In genomic region chr6:1597924-1598323, GRCh38 we compare ENCODE assay signal across 19 cellular contexts. TPM values are rescaled to one million over a fixed set of nuclear protein-coding genes. Genes with fewer than 3 reads are reported as not detected.
A peak's percentile ranks its signal among the peaks of the same experiment; 100 is the strongest.
DNase-seq lines count a peak whose midpoint lies in the region; ATAC-seq and TF ChIP-seq lines count a peak whose summit lies in the region.
"Had no signal": no experiment of that assay in that cellular context is flagged by ENCODE, and none has a peak within 500 bp of the region (broad histone marks: within the 10 kb centered on the region; RNA-seq: fewer than 3 reads in every experiment).

No MANE protein-coding gene starts in this region.

- H3K27ac ChIP-seq in HEK293 (ENCODE audit: extremely low read depth, low read depth, low read length) (peak overlapping the region; percentile 90), trophoblast cell (ENCODE audit: low read depth, low read length) (no peak overlapping the region)

- no peak overlapping the region for H3K18ac ChIP-seq in trophoblast cell (ENCODE audit: low read length)

- H3K27me3 ChIP-seq in trophoblast cell (ENCODE audit: insufficient read depth, low read length), result no peaks in the 10 kb centered on the region

- H3K27me3 Mint-ChIP-seq in endothelial cell (ENCODE audit: unreplicated experiment), result peaks cover 10% of the 10 kb centered on the region
- peaks cover 63% of the 10 kb centered on the region for H3K27me3 Mint-ChIP-seq in mesothelial cell of epicardium (ENCODE audit: low read depth)

- no peak overlapping the region for H2BK120ac ChIP-seq in trophoblast cell (ENCODE audit: insufficient read depth, low read length, poor library complexity)

- H3K27ac Mint-ChIP-seq in endothelial cell (ENCODE audit: unreplicated experiment) (peak overlapping the region; percentile 14), mesothelial cell of epicardium (no peak overlapping the region)
- H3K27ac Mint-ChIP-seq: B cell had no signal

- no peak overlapping the region for H4K8ac ChIP-seq in trophoblast cell (ENCODE audit: low read depth, low read length)

- CTCF ChIA-PET in HEK293 (lab: Yijun Ruan, JAX), result interaction anchor here (0.7 to 4.6 kb wide), 21 partner anchors 9 to 1098 kb away, joined by 3 to 43 read pairs (median 4); no protein-coding TSS in a partner anchor

- no peak for TF ChIP-seq CTCF in HEK293 (tag by site-specific recombination; IDR thresholded peaks at IDR 0.05)
- TF ChIP-seq CTCF in endothelial cell (IDR thresholded peaks at IDR 0.05; ENCODE audit: unreplicated experiment), result no peak
- no peak for TF ChIP-seq CTCF in GM10266 (IDR thresholded peaks at IDR 0.05; ENCODE audit: control insufficient read depth, insufficient read depth, low read depth, missing control alignments)
- TF ChIP-seq CTCF in mesothelial cell of epicardium (IDR thresholded peaks at IDR 0.05; ENCODE audit: unreplicated experiment), result no peak

- peak overlapping the region; percentile 3 for H3K4me3 Mint-ChIP-seq in endothelial cell (ENCODE audit: unreplicated experiment)
- no peak overlapping the region for H3K4me3 Mint-ChIP-seq in mesothelial cell of epicardium
- H3K4me3 Mint-ChIP-seq: B cell; central memory CD8-positive, alpha-beta T cell had no signal

- no peak overlapping the region for H3K14ac ChIP-seq in trophoblast cell (ENCODE audit: low read length)

- no peaks in the 10 kb centered on the region for H3K36me3 ChIP-seq in HEK293 (ENCODE audit: control insufficient read depth in 2 of 2, insufficient read depth in 1 of 2, low read length in 2 of 2)
- H3K36me3 ChIP-seq in trophoblast cell (ENCODE audit: control insufficient read depth in 1 of 2, insufficient read depth in 2 of 2, low read length in 2 of 2), result no peaks in the 10 kb centered on the region

- H3K9ac ChIP-seq in trophoblast cell (ENCODE audit: low read length), result no peak overlapping the region

- H3K79me2 ChIP-seq in trophoblast cell (ENCODE audit: control insufficient read depth, insufficient read depth, low read length, poor library complexity), result no peaks in the 10 kb centered on the region

- H3K4me3 ChIP-seq in HEK293 (ENCODE audit: low read depth, low read length) (no peak overlapping the region), trophoblast cell (ENCODE audit: low read depth, low read length) (no peak overlapping the region)

- peaks cover 31% of the 10 kb centered on the region for H3K4me1 ChIP-seq in HEK293 (ENCODE audit: control insufficient read depth, insufficient read depth, low read length)
- peaks cover 0 to 2% of the 10 kb centered on the region in 2 experiments for H3K4me1 ChIP-seq in trophoblast cell (ENCODE audit: control insufficient read depth in 1 of 2, insufficient read depth in 2 of 2, low read length in 2 of 2)

- no peak overlapping the region for H4K91ac ChIP-seq in trophoblast cell (ENCODE audit: low read depth, low read length)

- H3K9me3 Mint-ChIP-seq in endothelial cell (ENCODE audit: unreplicated experiment), result no peaks in the 10 kb centered on the region
- H3K9me3 Mint-ChIP-seq in mesothelial cell of epicardium, result no peaks in the 10 kb centered on the region
- H3K9me3 Mint-ChIP-seq: central memory CD8-positive, alpha-beta T cell; IgD-negative memory B cell had no signal

- H2AFZ ChIP-seq in trophoblast cell (ENCODE audit: insufficient read depth, low read length, poor library complexity), result no peak overlapping the region

- no peaks in the 10 kb centered on the region for H3K9me3 ChIP-seq in HEK293 (ENCODE audit: control insufficient read depth, insufficient read depth, low read depth, low read length)
- H3K9me3 ChIP-seq in trophoblast cell (ENCODE audit: insufficient read depth, low read depth, low read length), result peaks cover 5% of the 10 kb centered on the region

- no peak overlapping the region for H3K4ac ChIP-seq in trophoblast cell (ENCODE audit: low read depth, low read length)

- H3K4me1 Mint-ChIP-seq in endothelial cell (ENCODE audit: unreplicated experiment), result peaks cover 27% of the 10 kb centered on the region
- H3K4me1 Mint-ChIP-seq in mesothelial cell of epicardium, result peaks cover 25% of the 10 kb centered on the region
- H3K4me1 Mint-ChIP-seq: B cell had no signal

- H2BK5ac ChIP-seq in trophoblast cell (ENCODE audit: low read depth, low read length, poor library complexity), result no peak overlapping the region

- DNase-seq in RPMI7951 (ENCODE audit: low read depth) (peak; percentile 19), endothelial cell (ENCODE audit: low spot score) (no peak), trophoblast cell (peak; percentile 30 to 68), GM10266 (ENCODE audit: extremely low spot score) (no peak), mesothelial cell of epicardium (ENCODE audit: low spot score in 2 of 2, unreplicated experiment in 2 of 2) (no peak), hypothalamus (lab: John Stamatoyannopoulos, UW) (no peak)
- DNase-seq: activated CD4-positive, alpha-beta T cell treated with anti-CD3 and anti-CD28 coated beads for 4 hours; activated effector memory CD4-positive, alpha-beta T cell treated with anti-CD3 and anti-CD28 coated beads, Interleukin-2, amount 50 U/mL, for 16 hours; amygdala; effector CD8-positive, alpha-beta T cell; foreskin melanocyte; GF-D8; NCI-H1092 treated with DMSO at 0.1 percent for 48 hours; NCI-H748 treated with DMSO at 0.1 percent for 48 hours had no signal

- no peak overlapping the region for H3K4me2 ChIP-seq in trophoblast cell (ENCODE audit: low read length)

- no peaks in the 10 kb centered on the region for H3K79me1 ChIP-seq in trophoblast cell (ENCODE audit: low read length)

- POLR2A ChIA-PET in HEK293 (lab: Yijun Ruan, JAX), result interaction anchor here (0.8 to 3.3 kb wide), 3 partner anchors 9 to 16 kb away, joined by 3 to 24 read pairs (median 3); partner anchors contain the start of gene FOXC1

- H3K23ac ChIP-seq in trophoblast cell (ENCODE audit: low read length), result no peak overlapping the region

- WGBS in trophoblast cell (ENCODE audit: extremely low coverage, insufficient coverage, insufficient read length), result no CpG with 5 or more reads among the region's 5 CpGs

- H4K12ac ChIP-seq in trophoblast cell (ENCODE audit: low read depth, low read length), result no peak overlapping the region

- H3K36me3 Mint-ChIP-seq in endothelial cell (ENCODE audit: low read depth, unreplicated experiment), result no peaks in the 10 kb centered on the region
- no peaks in the 10 kb centered on the region for H3K36me3 Mint-ChIP-seq in mesothelial cell of epicardium
- H3K36me3 Mint-ChIP-seq: IgD-negative memory B cell had no signal

- no peak overlapping the region for H2AK5ac ChIP-seq in trophoblast cell (ENCODE audit: low read length)

- no peak for ATAC-seq in GM18873 (IDR thresholded peaks at IDR 0.05; ENCODE audit: low FRiP score, unreplicated experiment)

- H2BK12ac ChIP-seq in trophoblast cell (ENCODE audit: low read length), result no peak overlapping the region

TF ChIP-seq in HEK293, 187 proteins besides CTCF, POLR2A, EP300 and RAD21:
- TF ChIP-seq ATF2 (tag by site-specific recombination; IDR thresholded peaks at IDR 0.05; ENCODE audit: low read depth) (peak; percentile 57; the same call in 1 of the 2 replicates), SALL2 (tag by site-specific recombination; IDR thresholded peaks at IDR 0.05; ENCODE audit: borderline replicate concordance) (no peak), PRDM6 (tag by site-specific recombination; IDR thresholded peaks at IDR 0.05) (peak; percentile 26; the same call in 1 of the 2 replicates)

RNA-seq across cellular contexts. Expression of gene FOXC1, which starts 11.8 kb away (rescaled TPM):
- 1.7 and 2.0 TPM in 2 replicates for total RNA-seq in RPMI7951 (2014; rRNA removed; shearing (Covaris generic))
- total RNA-seq in endothelial cell (ENCODE audit: unreplicated experiment) (112 TPM), mesothelial cell of epicardium (49.8 to 52.2 TPM (median 50.5 TPM) in 3 replicates)
- polyA plus RNA-seq in trophoblast cell (2013), result 0.46 and 0.59 TPM in 2 replicates
- polyA plus RNA-seq: IgD-negative memory B cell had no signal

Comparison
In these comparisons a context has a peak if more than half of its experiments do, and no peak if none do; other contexts are left out.
1. DNase-seq: peak in RPMI7951 (single experiment) and trophoblast cell (2 of 2); none in endothelial cell (single experiment), GM10266 (single experiment), mesothelial cell of epicardium (0 of 2) and hypothalamus (0 of 51).
2. RNA of gene FOXC1, which starts 11.8 kb away (total RNA-seq): 112 TPM in endothelial cell (single experiment) and 49.8 to 52.2 TPM in mesothelial cell of epicardium; 1.7 to 2.0 TPM in RPMI7951; every median in the first group is over 10 times any median in the second.